In the genomic region with DNA sequence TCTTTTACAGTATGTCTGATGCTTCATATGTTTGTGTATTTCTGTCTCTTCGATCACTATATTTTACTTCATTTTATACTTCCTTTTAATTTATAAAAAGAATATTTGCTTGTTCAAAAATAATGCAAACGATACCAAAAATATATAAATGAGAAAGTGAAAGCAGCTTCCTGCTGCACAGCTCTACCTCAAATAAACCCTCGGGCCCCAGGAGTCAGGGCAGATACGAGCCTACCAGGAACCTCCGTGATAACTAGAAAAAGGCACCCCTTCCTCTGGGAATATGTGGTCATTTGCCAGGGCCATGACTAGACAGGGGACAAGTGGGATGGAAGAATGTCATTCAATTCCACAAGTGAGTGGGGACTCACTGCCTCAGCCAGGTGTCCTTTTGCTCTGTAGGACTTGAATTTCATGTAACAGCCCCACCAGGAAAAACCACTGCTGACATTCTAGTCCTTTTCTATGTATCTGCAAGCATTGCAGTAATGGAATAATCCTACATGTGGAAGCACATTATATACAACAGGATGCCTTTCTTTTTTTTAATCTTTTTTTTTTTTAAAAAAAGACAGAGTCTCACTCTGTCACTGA, we compare ENCODE assay signal across 19 cellular contexts.
DNase-seq lines count a peak whose midpoint lies in the region; ATAC-seq and TF ChIP-seq lines count a peak whose summit lies in the region.
"Had no signal": no experiment of that assay in that cellular context is flagged by ENCODE, and none has a peak within 500 bp of the region (broad histone marks: within the 10 kb centered on the region; RNA-seq: fewer than 3 reads in every experiment).

No MANE protein-coding gene starts in this region.

- no peak overlapping the region for H3K4me3 Mint-ChIP-seq in WTC11
- H3K4me3 Mint-ChIP-seq: activated CD8-positive, alpha-beta T cell treated with anti-CD3 and anti-CD28 coated beads, Interleukin-2, amount 10 ng/mL, durations not matched to agents 7 days and 5 days; CD4-positive, alpha-beta memory T cell; mesothelial cell of epicardium; stimulated activated naive CD8-positive, alpha-beta T cell treated with anti-CD3 and anti-CD28 coated beads, Interleukin-15, amount 100 ng/mL, for 72 hours had no signal

- H3K27ac ChIP-seq in BLaER1, result no peak overlapping the region
- H3K27ac ChIP-seq: SJSA1 had no signal

- POLR2A ChIA-PET in WTC11 (lab: Charles Lee), result no interaction called here

- H3K9me3 ChIP-seq in BLaER1, result no peaks in the 10 kb centered on the region
- H3K9me3 ChIP-seq: SJSA1 had no signal

- peaks cover 8% of the 10 kb centered on the region for H3K4me1 ChIP-seq in BLaER1

- H3K4me3 ChIP-seq in BLaER1, result no peak overlapping the region
- H3K4me3 ChIP-seq: K562, SJSA1 had no signal

- intact Hi-C loops in head of caudate nucleus (cut with DNase I), result no loop called here

- peak overlapping the region; percentile 7; the same call in 1 of the 2 replicates for H3K9ac ChIP-seq in BLaER1

- H3K4me1 Mint-ChIP-seq in WTC11, result peaks cover 5% of the 10 kb centered on the region
- H3K4me1 Mint-ChIP-seq: stimulated activated naive CD8-positive, alpha-beta T cell treated with anti-CD3 and anti-CD28 coated beads, Interleukin-15, amount 100 ng/mL, for 72 hours had no signal

- no peaks in the 10 kb centered on the region for H3K27me3 Mint-ChIP-seq in WTC11 (ENCODE audit: low read depth)
- H3K27me3 Mint-ChIP-seq: CD4-positive, alpha-beta memory T cell; stimulated activated naive CD8-positive, alpha-beta T cell treated with anti-CD3 and anti-CD28 coated beads, Interleukin-15, amount 100 ng/mL, for 72 hours had no signal

- H4K20me1 ChIP-seq in BLaER1, result no peaks in the 10 kb centered on the region

- TF ChIP-seq CTCF in WTC11 (IDR thresholded peaks at IDR 0.05), result no peak

- no peaks in the 10 kb centered on the region for H3K27me3 ChIP-seq in BLaER1
- H3K27me3 ChIP-seq: SJSA1 had no signal

- no peak overlapping the region for H3K27ac Mint-ChIP-seq in WTC11
- H3K27ac Mint-ChIP-seq: activated CD8-positive, alpha-beta T cell treated with anti-CD3 and anti-CD28 coated beads, Interleukin-2, amount 10 ng/mL, durations not matched to agents 7 days and 5 days; mesothelial cell of epicardium had no signal

- ATAC-seq in GM18867 (IDR thresholded peaks at IDR 0.05; ENCODE audit: unreplicated experiment), result peak; percentile 73
- peak; percentile 58 for ATAC-seq in GM21737 (IDR thresholded peaks at IDR 0.05; ENCODE audit: unreplicated experiment)
- peak; percentile 80 for ATAC-seq in HG03432 (IDR thresholded peaks at IDR 0.05; ENCODE audit: unreplicated experiment)
- ATAC-seq in WTC11, result no peak
- ATAC-seq: activated CD8-positive, alpha-beta T cell treated with anti-CD3 and anti-CD28 coated beads, Interleukin-2, amount 10 ng/mL, durations not matched to agents 7 days and 5 days; K562; stimulated activated naive CD8-positive, alpha-beta T cell treated with anti-CD3 and anti-CD28 coated beads, Interleukin-15, amount 100 ng/mL, for 72 hours had no signal

- DNase-seq in head of caudate nucleus, result no peak
- no peak for DNase-seq in WTC11 (ENCODE audit: low spot score)
- DNase-seq in activated naive CD4-positive, alpha-beta T cell treated with anti-CD3 and anti-CD28 coated beads, Interleukin-2, amount 50 U/mL, for 16 hours, result no peak
- no peak for DNase-seq in activated CD4-positive, CD25-positive, alpha-beta regulatory T cell treated with anti-CD3 and anti-CD28 coated beads, Interleukin-2, amount 50 U/mL, for 72 hours
- DNase-seq: activated CD8-positive, alpha-beta T cell treated with anti-CD3 and anti-CD28 coated beads, Interleukin-2, amount 10 ng/mL, durations not matched to agents 7 days and 5 days; activated effector memory CD4-positive, alpha-beta T cell treated with Interleukin-2 at 50 U/mL for 16 hours; anterior cingulate cortex; CD4-positive, alpha-beta memory T cell; islet precursor cell; NCI-H1417 treated with DMSO at 0.1 percent for 48 hours; NCI-H446; stimulated activated naive CD8-positive, alpha-beta T cell treated with anti-CD3 and anti-CD28 coated beads, Interleukin-15, amount 100 ng/mL, for 72 hours had no signal

- 0 out of 2 replicates have a peak, but pooled peaks cover 1% of the 10 kb centered on the region for H3K36me3 ChIP-seq in BLaER1

- H3K9me3 Mint-ChIP-seq in WTC11, result peaks cover 3% of the 10 kb centered on the region; the same call in 1 of the 2 replicates
- H3K9me3 Mint-ChIP-seq: CD4-positive, alpha-beta memory T cell; stimulated activated naive CD8-positive, alpha-beta T cell treated with anti-CD3 and anti-CD28 coated beads, Interleukin-15, amount 100 ng/mL, for 72 hours had no signal

- H3K36me3 Mint-ChIP-seq in WTC11, result peaks cover 18% of the 10 kb centered on the region

- CTCF ChIA-PET in WTC11 (lab: Charles Lee), result no interaction called here

- peak overlapping the region; percentile 69 for H3K4me2 ChIP-seq in BLaER1

TF ChIP-seq in WTC11, 78 proteins besides CTCF, POLR2A, EP300 and RAD21 (continues in another document):
- TF ChIP-seq JUN (CRISPR knock-in tag; IDR thresholded peaks at IDR 0.05) (no peak), IRF1 (CRISPR knock-in tag; IDR thresholded peaks at IDR 0.05) (no peak), FOXJ3 (CRISPR knock-in tag; IDR thresholded peaks at IDR 0.05; ENCODE audit: borderline replicate concordance) (no peak), ZNF423 (CRISPR knock-in tag; IDR thresholded peaks at IDR 0.05) (no peak), ZNF317 (CRISPR knock-in tag; IDR thresholded peaks at IDR 0.05; ENCODE audit: borderline replicate concordance, low read depth) (no peak), PRRX2 (CRISPR knock-in tag; IDR thresholded peaks at IDR 0.05) (no peak), SMAD4 (CRISPR knock-in tag; IDR thresholded peaks at IDR 0.05) (no peak), FOXK1 (CRISPR knock-in tag; IDR thresholded peaks at IDR 0.05) (no peak), GRHL2 (CRISPR knock-in tag; IDR thresholded peaks at IDR 0.05; ENCODE audit: insufficient replicate concordance, severe bottlenecking) (no peak), CREB1 (CRISPR knock-in tag; IDR thresholded peaks at IDR 0.05) (no peak), SOX15 (CRISPR knock-in tag; IDR thresholded peaks at IDR 0.05) (no peak), FOXP4 (CRISPR knock-in tag; IDR thresholded peaks at IDR 0.05) (no peak), ZNF263 (CRISPR knock-in tag; IDR thresholded peaks at IDR 0.05; ENCODE audit: low read depth) (no peak), ARID4B (CRISPR knock-in tag; IDR thresholded peaks at IDR 0.05; ENCODE audit: borderline replicate concordance) (no peak), ZNF121 (CRISPR knock-in tag; IDR thresholded peaks at IDR 0.05) (no peak)
- TF ChIP-seq, protein P1, sequence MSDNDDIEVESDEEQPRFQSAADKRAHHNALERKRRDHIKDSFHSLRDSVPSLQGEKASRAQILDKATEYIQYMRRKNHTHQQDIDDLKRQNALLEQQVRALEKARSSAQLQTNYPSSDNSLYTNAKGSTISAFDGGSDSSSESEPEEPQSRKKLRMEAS (CRISPR knock-in tag; IDR thresholded peaks at IDR 0.05), result no peak
